In genomic region chr18:13661779-13662271, GRCh38 we compare ENCODE assay signal across 25 cellular contexts.
"Had no signal": no experiment of that assay in that cellular context is flagged by ENCODE, and none has a peak within 500 bp of the region (broad histone marks: within the 10 kb centered on the region; RNA-seq: fewer than 3 reads in every experiment).

No MANE protein-coding gene starts in this region.

- H3K9me3 ChIP-seq: body of pancreas, left lung, pancreas, prostate gland, right atrium auricular region, thyroid gland, upper lobe of right lung had no signal

- H3K27ac ChIP-seq: body of pancreas, coronary artery, left lung, pancreas, prostate gland, thyroid gland, upper lobe of right lung had no signal

- DNase-seq: activated CD4-positive, alpha-beta memory T cell treated with anti-CD3 and anti-CD28 coated beads, Interleukin-2, amount 10 ng/mL, durations not matched to agents 7 days and 5 days; activated CD4-positive, alpha-beta T cell treated with anti-CD3 and anti-CD28 coated beads, Interleukin-2, amount 10 ng/mL, durations not matched to agents 7 days and 5 days; activated CD4-positive, CD25-positive, alpha-beta regulatory T cell treated with anti-CD3 and anti-CD28 coated beads, Interleukin-2, amount 50 U/mL, for 72 hours; activated CD8-positive, alpha-beta memory T cell treated with anti-CD3 and anti-CD28 coated beads, Interleukin-2, amount 50 U/mL, for 48 hours; activated T-cell treated with anti-CD3 and anti-CD28 coated beads, Interleukin-2, amount 50 U/mL, for 48 hours; anterior cingulate cortex; body of pancreas; effector memory CD8-positive, alpha-beta T cell; left lung; mammary epithelial cell; naive B cell; pancreas; small intestine; stimulated activated CD4-positive, alpha-beta T cell treated with anti-CD3 and anti-CD28 coated beads, Interleukin-4, amount 100 ng/mL, for 24 hours; stimulated activated naive CD8-positive, alpha-beta T cell treated with anti-CD3 and anti-CD28 coated beads, Interleukin-15, amount 100 ng/mL, for 72 hours; T-helper 2 cell; thyroid gland; upper lobe of right lung had no signal

- H3K27me3 ChIP-seq: body of pancreas, left lung, pancreas, right atrium auricular region, thyroid gland, upper lobe of right lung had no signal

- H3K4me1 ChIP-seq: body of pancreas, left lung, pancreas, prostate gland, upper lobe of right lung had no signal

- H3K4me3 ChIP-seq: body of pancreas, coronary artery, left lung, pancreas, prostate gland, right atrium auricular region, thyroid gland, upper lobe of right lung had no signal

- FAIRE-seq: frontal cortex, islet of Langerhans, pancreas, small intestine had no signal

- H3K36me3 ChIP-seq: prostate gland had no signal

- ATAC-seq: body of pancreas; effector memory CD8-positive, alpha-beta T cell; esophagus mucosa; left lung; stimulated activated effector memory CD8-positive, alpha-beta T cell treated with anti-CD3 and anti-CD28 coated beads, Interleukin-12 subunit alpha, Interleukin-12 subunit beta, amount 100 ng/mL, for 72 hours; stimulated activated naive CD8-positive, alpha-beta T cell treated with anti-CD3 and anti-CD28 coated beads, Interleukin-15, amount 100 ng/mL, for 72 hours; upper lobe of right lung had no signal
